ENCODE assay signal across 1 cellular context in the genomic region with DNA sequence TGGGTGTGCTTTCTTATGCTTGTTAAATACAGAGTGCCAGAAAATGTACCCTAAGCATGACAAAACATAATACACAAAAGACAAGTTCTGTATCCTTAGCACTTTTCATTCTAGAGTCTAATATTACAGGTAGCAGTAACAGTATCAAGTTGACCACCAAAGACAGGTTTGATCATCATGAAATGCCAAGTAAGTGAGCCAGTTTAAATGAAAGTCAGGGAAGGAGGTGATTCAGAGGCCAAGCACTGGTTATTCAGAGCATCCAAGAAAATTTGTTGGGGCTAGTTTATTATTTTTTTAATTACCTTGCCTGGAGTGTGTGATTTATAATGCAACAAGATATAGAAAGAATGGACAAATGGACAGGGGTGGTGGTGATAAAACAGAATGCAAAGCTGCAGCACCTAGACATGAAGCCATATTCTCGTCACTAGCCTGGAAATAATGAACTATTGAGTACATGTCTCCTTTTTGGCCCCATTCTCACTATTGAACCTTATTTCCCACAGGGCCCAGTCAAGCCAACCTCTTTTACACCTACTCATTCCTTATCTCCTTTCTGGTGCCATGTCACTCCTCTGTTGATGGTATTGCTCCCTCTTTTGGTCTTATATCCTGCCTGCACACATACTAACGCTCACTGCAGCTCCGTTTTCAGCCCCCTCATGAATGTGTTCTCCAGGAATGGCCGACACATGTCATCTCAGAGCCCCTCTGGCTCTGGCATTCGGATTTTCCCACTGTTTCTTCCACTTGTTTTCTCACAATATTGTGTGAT.
TF ChIP-seq lines count a peak whose summit lies in the region.

No MANE protein-coding gene starts in this region.

TF ChIP-seq in GM23338, 12 proteins besides CTCF, POLR2A, EP300 and RAD21 (continued from another document):
- TF ChIP-seq, protein P1, sequence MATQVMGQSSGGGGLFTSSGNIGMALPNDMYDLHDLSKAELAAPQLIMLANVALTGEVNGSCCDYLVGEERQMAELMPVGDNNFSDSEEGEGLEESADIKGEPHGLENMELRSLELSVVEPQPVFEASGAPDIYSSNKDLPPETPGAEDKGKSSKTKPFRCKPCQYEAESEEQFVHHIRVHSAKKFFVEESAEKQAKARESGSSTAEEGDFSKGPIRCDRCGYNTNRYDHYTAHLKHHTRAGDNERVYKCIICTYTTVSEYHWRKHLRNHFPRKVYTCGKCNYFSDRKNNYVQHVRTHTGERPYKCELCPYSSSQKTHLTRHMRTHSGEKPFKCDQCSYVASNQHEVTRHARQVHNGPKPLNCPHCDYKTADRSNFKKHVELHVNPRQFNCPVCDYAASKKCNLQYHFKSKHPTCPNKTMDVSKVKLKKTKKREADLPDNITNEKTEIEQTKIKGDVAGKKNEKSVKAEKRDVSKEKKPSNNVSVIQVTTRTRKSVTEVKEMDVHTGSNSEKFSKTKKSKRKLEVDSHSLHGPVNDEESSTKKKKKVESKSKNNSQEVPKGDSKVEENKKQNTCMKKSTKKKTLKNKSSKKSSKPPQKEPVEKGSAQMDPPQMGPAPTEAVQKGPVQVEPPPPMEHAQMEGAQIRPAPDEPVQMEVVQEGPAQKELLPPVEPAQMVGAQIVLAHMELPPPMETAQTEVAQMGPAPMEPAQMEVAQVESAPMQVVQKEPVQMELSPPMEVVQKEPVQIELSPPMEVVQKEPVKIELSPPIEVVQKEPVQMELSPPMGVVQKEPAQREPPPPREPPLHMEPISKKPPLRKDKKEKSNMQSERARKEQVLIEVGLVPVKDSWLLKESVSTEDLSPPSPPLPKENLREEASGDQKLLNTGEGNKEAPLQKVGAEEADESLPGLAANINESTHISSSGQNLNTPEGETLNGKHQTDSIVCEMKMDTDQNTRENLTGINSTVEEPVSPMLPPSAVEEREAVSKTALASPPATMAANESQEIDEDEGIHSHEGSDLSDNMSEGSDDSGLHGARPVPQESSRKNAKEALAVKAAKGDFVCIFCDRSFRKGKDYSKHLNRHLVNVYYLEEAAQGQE (IDR thresholded peaks at IDR 0.05; ENCODE audit: unreplicated experiment): no peak
